8 cellular contexts compared by ENCODE assay signal in the genomic region with DNA sequence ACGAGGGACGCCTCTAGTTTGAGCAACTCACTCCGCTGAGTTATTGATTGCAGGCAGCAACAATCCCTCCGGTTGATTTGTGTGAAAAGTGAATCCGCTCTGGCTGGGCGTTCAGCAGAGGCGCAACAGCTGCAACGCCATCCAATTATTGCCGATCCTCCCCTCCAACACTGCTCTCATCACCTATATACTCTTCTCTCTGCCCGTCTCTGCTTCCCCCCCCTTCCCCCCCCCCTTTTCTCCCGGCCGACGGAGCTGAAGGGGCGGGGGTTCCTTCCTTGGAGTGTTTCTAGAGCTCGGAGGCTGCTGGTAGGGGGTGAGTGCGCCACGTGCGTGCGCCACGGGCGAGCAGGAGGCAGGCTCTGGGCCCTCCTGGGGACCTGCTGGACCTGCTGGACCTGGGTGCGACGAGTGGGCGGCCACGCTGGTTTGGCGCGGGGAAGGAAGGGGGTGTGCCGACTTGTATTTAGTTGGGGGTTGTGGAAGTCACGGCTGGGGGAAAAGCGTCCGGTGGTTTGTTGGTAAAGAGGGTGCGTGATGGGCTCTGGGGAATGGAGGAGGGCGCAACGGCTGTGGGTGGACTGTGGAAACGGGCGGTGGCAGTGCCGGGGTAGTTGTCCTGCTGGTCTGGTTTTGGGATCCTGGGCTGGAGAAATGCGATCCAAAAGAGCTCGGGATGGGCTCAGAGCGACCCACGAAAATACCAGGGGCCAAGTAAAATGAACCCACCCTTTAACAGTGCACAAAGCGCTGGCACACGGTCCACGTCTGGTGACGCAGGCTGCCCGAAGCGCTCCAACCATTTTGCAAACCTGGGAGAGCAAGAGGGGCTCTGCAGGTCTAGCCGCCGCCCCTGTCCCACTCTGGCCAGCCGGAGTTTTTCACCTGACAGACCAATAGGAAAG. TPM values are rescaled to one million over a fixed set of nuclear protein-coding genes. Genes with fewer than 3 reads are reported as not detected.
DNase-seq lines count a peak whose midpoint lies in the region; ATAC-seq lines count a peak whose summit lies in the region.

No MANE protein-coding gene starts in this region.

- H3K9me3 Mint-ChIP-seq in activated T-cell treated with anti-CD3 and anti-CD28 coated beads, Interleukin-2, amount 50 U/mL, for 72 hours = no peaks in the 10 kb centered on the region
- H3K9me3 Mint-ChIP-seq in activated T-helper 1 cell treated with anti-CD3 and anti-CD28 coated beads, Interleukin-12 subunit alpha, Interleukin-12 subunit beta, Interleukin-2, Interleukin-4 antibody, amounts not matched to agents 30 ng/mL and 10 ng/mL and 1 ng/mL, durations not matched to agents 14 hours and 24 hours and 36 hours = no peaks in the 10 kb centered on the region

- H3K4me3 Mint-ChIP-seq in activated T-cell treated with anti-CD3 and anti-CD28 coated beads, Interleukin-2, amount 50 U/mL, for 72 hours = peak overlapping the region; percentile 51 to 59
- H3K4me3 Mint-ChIP-seq in activated T-helper 1 cell treated with anti-CD3 and anti-CD28 coated beads, Interleukin-12 subunit alpha, Interleukin-12 subunit beta, Interleukin-2, Interleukin-4 antibody, amounts not matched to agents 30 ng/mL and 10 ng/mL and 1 ng/mL, durations not matched to agents 14 hours and 24 hours and 36 hours = peak overlapping the region; percentile 19

- H2BK12ac ChIP-seq in trophoblast cell (ENCODE audit: low read length) = peak overlapping the region; percentile 74

- H3K79me2 ChIP-seq in trophoblast cell (ENCODE audit: control insufficient read depth, insufficient read depth, low read length, poor library complexity) = no peaks in the 10 kb centered on the region

- H3K4me3 ChIP-seq in HUES64 (ENCODE audit: low read length) = peak overlapping the region; percentile 67
- peak overlapping the region; percentile 63 for H3K4me3 ChIP-seq in trophoblast cell (ENCODE audit: low read depth, low read length)

- peak overlapping the region; percentile 80 for H4K8ac ChIP-seq in trophoblast cell (ENCODE audit: low read depth, low read length)

- no peak for ATAC-seq in activated T-cell treated with anti-CD3 and anti-CD28 coated beads, Interleukin-2, amount 50 U/mL, for 72 hours (replicated peaks in 1 of 2)
- peak; percentile 91 for ATAC-seq in left cardiac atrium

- H4K91ac ChIP-seq in trophoblast cell (ENCODE audit: low read depth, low read length) = no peak overlapping the region

- peaks cover 16% of the 10 kb centered on the region for H3K4me1 Mint-ChIP-seq in activated T-cell treated with anti-CD3 and anti-CD28 coated beads, Interleukin-2, amount 50 U/mL, for 72 hours (ENCODE audit: low read depth)
- peaks cover 3% of the 10 kb centered on the region for H3K4me1 Mint-ChIP-seq in activated T-helper 1 cell treated with anti-CD3 and anti-CD28 coated beads, Interleukin-12 subunit alpha, Interleukin-12 subunit beta, Interleukin-2, Interleukin-4 antibody, amounts not matched to agents 30 ng/mL and 10 ng/mL and 1 ng/mL, durations not matched to agents 14 hours and 24 hours and 36 hours (ENCODE audit: low read depth)

- H3K4ac ChIP-seq in trophoblast cell (ENCODE audit: low read depth, low read length) = peak overlapping the region; percentile 37

- H3K9me3 ChIP-seq in HUES64 (ENCODE audit: insufficient read depth, low read depth, low read length) = no peaks in the 10 kb centered on the region
- no peaks in the 10 kb centered on the region for H3K9me3 ChIP-seq in trophoblast cell (ENCODE audit: insufficient read depth, low read depth, low read length)

- no peak overlapping the region for H3K27ac ChIP-seq in HUES64 (ENCODE audit: low read depth, low read length)
- no peak overlapping the region for H3K27ac ChIP-seq in trophoblast cell (ENCODE audit: low read depth, low read length)

- peaks cover 53% of the 10 kb centered on the region for H3K27me3 Mint-ChIP-seq in activated T-cell treated with anti-CD3 and anti-CD28 coated beads, Interleukin-2, amount 50 U/mL, for 72 hours (ENCODE audit: low read depth)
- H3K27me3 Mint-ChIP-seq in activated T-helper 1 cell treated with anti-CD3 and anti-CD28 coated beads, Interleukin-12 subunit alpha, Interleukin-12 subunit beta, Interleukin-2, Interleukin-4 antibody, amounts not matched to agents 30 ng/mL and 10 ng/mL and 1 ng/mL, durations not matched to agents 14 hours and 24 hours and 36 hours (ENCODE audit: insufficient read depth) = peaks cover 53% of the 10 kb centered on the region

- no peak overlapping the region for H2BK5ac ChIP-seq in trophoblast cell (ENCODE audit: low read depth, low read length, poor library complexity)

- peak overlapping the region; percentile 77 for H3K18ac ChIP-seq in trophoblast cell (ENCODE audit: low read length)

- H3K36me3 ChIP-seq in HUES64 (ENCODE audit: insufficient read depth, low read length) (no peaks in the 10 kb centered on the region), trophoblast cell (ENCODE audit: control insufficient read depth in 1 of 2, insufficient read depth in 2 of 2, low read length in 2 of 2) (no peaks in the 10 kb centered on the region)

- 2% methylated on average over 49 of the region's 50 CpGs for WGBS in HUES64
- no CpG with 5 or more reads among the region's 50 CpGs for WGBS in trophoblast cell (ENCODE audit: extremely low coverage, insufficient coverage, insufficient read length)

- peak overlapping the region; percentile 74 for H2AFZ ChIP-seq in trophoblast cell (ENCODE audit: insufficient read depth, low read length, poor library complexity)

- H3K4me1 ChIP-seq in HUES64 (ENCODE audit: insufficient read depth, low read length) (peaks cover 3% of the 10 kb centered on the region), trophoblast cell (ENCODE audit: control insufficient read depth in 1 of 2, insufficient read depth in 2 of 2, low read length in 2 of 2) (peaks cover 6 to 10% of the 10 kb centered on the region in 2 experiments)

- peak overlapping the region; percentile 80 for H3K14ac ChIP-seq in trophoblast cell (ENCODE audit: low read length)

- H3K27ac Mint-ChIP-seq in activated T-cell treated with anti-CD3 and anti-CD28 coated beads, Interleukin-2, amount 50 U/mL, for 72 hours = no peak overlapping the region
- no peak overlapping the region for H3K27ac Mint-ChIP-seq in activated T-helper 1 cell treated with anti-CD3 and anti-CD28 coated beads, Interleukin-12 subunit alpha, Interleukin-12 subunit beta, Interleukin-2, Interleukin-4 antibody, amounts not matched to agents 30 ng/mL and 10 ng/mL and 1 ng/mL, durations not matched to agents 14 hours and 24 hours and 36 hours

- H3K27me3 ChIP-seq in HUES64 (ENCODE audit: insufficient read depth, low read length) (peaks cover 67% of the 10 kb centered on the region), trophoblast cell (ENCODE audit: insufficient read depth, low read length) (no peaks in the 10 kb centered on the region)

- H3K36me3 Mint-ChIP-seq in activated T-cell treated with anti-CD3 and anti-CD28 coated beads, Interleukin-2, amount 50 U/mL, for 72 hours (ENCODE audit: insufficient read depth in 2 of 2) = no peaks in the 10 kb centered on the region
- no peaks in the 10 kb centered on the region for H3K36me3 Mint-ChIP-seq in activated T-helper 1 cell treated with anti-CD3 and anti-CD28 coated beads, Interleukin-12 subunit alpha, Interleukin-12 subunit beta, Interleukin-2, Interleukin-4 antibody, amounts not matched to agents 30 ng/mL and 10 ng/mL and 1 ng/mL, durations not matched to agents 14 hours and 24 hours and 36 hours (ENCODE audit: low read depth)

- no peak for DNase-seq in activated T-cell treated with anti-CD3 and anti-CD28 coated beads, Interleukin-2, amount 50 U/mL, for 72 hours
- DNase-seq in activated T-cell treated with anti-CD3 and anti-CD28 coated beads, Interleukin-2, amount 50 U/mL, for 1 hour = no peak
- DNase-seq in activated T-helper 1 cell treated with anti-CD3 and anti-CD28 coated beads, Interleukin-12 subunit alpha, Interleukin-12 subunit beta, Interleukin-2, Interleukin-4 antibody, amounts not matched to agents 30 ng/mL and 10 ng/mL and 1 ng/mL, durations not matched to agents 14 hours and 24 hours and 36 hours (ENCODE audit: low spot score) = no peak
- DNase-seq in left cardiac atrium (peak; percentile 71), trophoblast cell (no peak), NCI-H510A treated with DMSO at 0.1 percent for 48 hours (lab: John Stamatoyannopoulos, UW) (no peak), NCI-H1694 (lab: John Stamatoyannopoulos, UW) (no peak)

- H4K12ac ChIP-seq in trophoblast cell (ENCODE audit: low read depth, low read length) = peak overlapping the region; percentile 86

- H2BK120ac ChIP-seq in trophoblast cell (ENCODE audit: insufficient read depth, low read length, poor library complexity) = peak overlapping the region; percentile 73

- H3K79me1 ChIP-seq in trophoblast cell (ENCODE audit: low read length) = peaks cover 5% of the 10 kb centered on the region

- no peak overlapping the region for H2AK5ac ChIP-seq in trophoblast cell (ENCODE audit: low read length)

- H3K4me2 ChIP-seq in trophoblast cell (ENCODE audit: low read length) = peak overlapping the region; percentile 95

- intact Hi-C loops in activated T-helper 1 cell treated with anti-CD3 and anti-CD28 coated beads, Interleukin-12 subunit alpha, Interleukin-12 subunit beta, Interleukin-2, Interleukin-4 antibody, amounts not matched to agents 30 ng/mL and 10 ng/mL and 1 ng/mL, durations not matched to agents 14 hours and 24 hours and 36 hours (cut with micrococcal nuclease) = loop anchor here (10.0 kb wide), 1 partner anchor 1665 kb away; the partner anchor contains the start of gene ADGRV1
- intact Hi-C loops in left cardiac atrium (cut with DNase I) = loop anchor here (10.0 kb wide), 3 partner anchors 55 to 155 kb away; no protein-coding TSS in a partner anchor

- no peak overlapping the region for H3K23ac ChIP-seq in trophoblast cell (ENCODE audit: low read length)

- H3K9ac ChIP-seq in HUES64 (ENCODE audit: low read depth, low read length) = peak overlapping the region; percentile 68
- H3K9ac ChIP-seq in trophoblast cell (ENCODE audit: low read length) = no peak overlapping the region

RNA-seq across cellular contexts. Expression of gene MEF2C, which starts 6.4 kb away (rescaled TPM):
- under 1 TPM; 0.53 to 0.83 TPM for total RNA-seq in activated T-cell treated with anti-CD3 and anti-CD28 coated beads, Interleukin-2, amount 50 U/mL, for 72 hours
- polyA plus RNA-seq in HUES64 (2013, experiment 1 of 2) = 1.4 TPM
- 3.0 TPM for polyA plus RNA-seq in HUES64 (2013, experiment 2 of 2)
- 0.44 and 0.47 TPM in 2 replicates for total RNA-seq in activated T-helper 1 cell treated with anti-CD3 and anti-CD28 coated beads, Interleukin-12 subunit alpha, Interleukin-12 subunit beta, Interleukin-2, Interleukin-4 antibody, amounts not matched to agents 30 ng/mL and 10 ng/mL and 1 ng/mL, durations not matched to agents 14 hours and 24 hours and 36 hours
- 10 to 100 TPM; 48.3 to 53.7 TPM for total RNA-seq in left cardiac atrium
- polyA plus RNA-seq in trophoblast cell (2013) = 6.4 and 7.1 TPM in 2 replicates

Comparison
In these comparisons a context has a peak if more than half of its experiments do, and no peak if none do; other contexts are left out.
1. ATAC-seq: peak in left cardiac atrium (2 of 2); none in activated T-cell treated with anti-CD3 and anti-CD28 coated beads, Interleukin-2, amount 50 U/mL, for 72 hours (0 of 2).
2. RNA of gene MEF2C, which starts 6.4 kb away (total RNA-seq): 48.3 to 53.7 TPM in left cardiac atrium; 0.53 to 0.83 TPM in activated T-cell treated with anti-CD3 and anti-CD28 coated beads, Interleukin-2, amount 50 U/mL, for 72 hours and 0.44 to 0.47 TPM in activated T-helper 1 cell treated with anti-CD3 and anti-CD28 coated beads, Interleukin-12 subunit alpha, Interleukin-12 subunit beta, Interleukin-2, Interleukin-4 antibody, amounts not matched to agents 30 ng/mL and 10 ng/mL and 1 ng/mL, durations not matched to agents 14 hours and 24 hours and 36 hours; every median in the first group is over 10 times any median in the second.